In the genomic region with DNA sequence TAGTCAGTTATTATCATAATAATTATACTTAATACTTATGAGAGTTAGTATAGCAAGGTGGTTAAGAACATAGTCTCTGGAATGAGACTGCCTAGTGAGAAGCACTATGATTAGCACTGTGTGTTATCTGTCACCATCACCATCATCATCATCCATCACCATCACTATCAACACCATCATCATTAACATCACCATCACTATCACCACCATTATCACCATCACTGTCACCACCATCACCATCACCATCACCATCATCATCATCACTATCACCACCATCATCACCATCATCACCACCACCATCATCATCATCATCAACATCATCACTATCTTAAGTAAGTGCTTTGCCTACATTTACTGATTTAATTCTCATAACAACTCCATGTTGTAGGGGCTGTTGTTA, we compare ENCODE assay signal across 3 cellular contexts.
TF ChIP-seq lines count a peak whose summit lies in the region.

No MANE protein-coding gene starts in this region.

TF ChIP-seq in HepG2, 621 proteins besides CTCF, POLR2A, EP300 and RAD21:
- TF ChIP-seq NFRKB (IDR thresholded peaks at IDR 0.05): no peak
- TF ChIP-seq CREB1 (IDR thresholded peaks at IDR 0.05): peak; percentile 77
- no peak for TF ChIP-seq CREB1 (CRISPR knock-in tag; IDR thresholded peaks at IDR 0.05)

TF ChIP-seq in HEK293, 187 proteins besides CTCF, POLR2A, EP300 and RAD21:
- no peak for TF ChIP-seq ZNF280C (tag by site-specific recombination; IDR thresholded peaks at IDR 0.05)
- TF ChIP-seq ZNF544 (tag by site-specific recombination; IDR thresholded peaks at IDR 0.05): no peak
- TF ChIP-seq ZNF513 (tag by site-specific recombination; IDR thresholded peaks at IDR 0.05): peak; percentile 78

TF ChIP-seq in H1, 55 proteins besides CTCF, POLR2A, EP300 and RAD21:
- no peak for TF ChIP-seq JUND (IDR thresholded peaks at IDR 0.05; ENCODE audit: low read length)
- no peak for TF ChIP-seq SIN3A (conservative IDR thresholded peaks at IDR 0.05 in 1 of 2, IDR thresholded peaks at IDR 0.05 in 1 of 2; ENCODE audit: low read depth in 1 of 2, low read length in 2 of 2)
- TF ChIP-seq TAF7 (optimal IDR thresholded peaks at IDR 0.05; ENCODE audit: borderline replicate concordance, low read depth, low read length): no peak
- TF ChIP-seq EGR1 (IDR thresholded peaks at IDR 0.05; ENCODE audit: borderline replicate concordance, low read depth, low read length): no peak
- TF ChIP-seq SRF (IDR thresholded peaks at IDR 0.05; ENCODE audit: low read depth, low read length): no peak
- no peak for TF ChIP-seq CREB1 (IDR thresholded peaks at IDR 0.05)
- TF ChIP-seq CBX8 (IDR thresholded peaks at IDR 0.05; ENCODE audit: borderline replicate concordance, low read depth, low read length): no peak
- TF ChIP-seq ASH2L (IDR thresholded peaks at IDR 0.05; ENCODE audit: low read length): no peak
- TF ChIP-seq TCF12 (IDR thresholded peaks at IDR 0.05; ENCODE audit: low read depth, low read length): no peak
